ENCODE assay signal across 23 cellular contexts in genomic region chr14:32530800-32531199, GRCh38.
"Had no signal": no experiment of that assay in that cellular context is flagged by ENCODE, and none has a peak within 500 bp of the region (broad histone marks: within the 10 kb centered on the region; RNA-seq: fewer than 3 reads in every experiment).

No MANE protein-coding gene starts in this region.

- DNase-seq: dermis blood vessel endothelial cell; dorsolateral prefrontal cortex; effector CD4-positive, alpha-beta T cell; effector memory CD4-positive, alpha-beta T cell; foreskin keratinocyte; glutamatergic neuron; head of caudate nucleus; heart right ventricle; hippocampal formation; left cardiac atrium; left lung; left ventricle myocardium superior; lower lobe of right lung; mesenchymal stem cell; mucosa of descending colon had no signal

- H3K4me1 ChIP-seq: foreskin keratinocyte, left lung, lower lobe of right lung had no signal

- H3K4me1 Mint-ChIP-seq: mesothelial cell of epicardium had no signal

- H3K9me3 ChIP-seq: esophagus muscularis mucosa, heart right ventricle, left lung, lower lobe of right lung, mucosa of descending colon had no signal

- H3K27me3 ChIP-seq: dorsolateral prefrontal cortex, esophagus muscularis mucosa, foreskin keratinocyte, heart right ventricle, left lung had no signal

- H3K27ac Mint-ChIP-seq: mesothelial cell of epicardium had no signal

- H3K27ac ChIP-seq: coronary artery, esophagus muscularis mucosa, foreskin keratinocyte, heart right ventricle, left lung, lower lobe of right lung had no signal

- FAIRE-seq: colon, endothelial cell of umbilical vein, frontal cortex, islet of Langerhans, keratinocyte had no signal

- H3K36me3 ChIP-seq: esophagus muscularis mucosa, heart right ventricle, left lung, lower lobe of right lung had no signal

- H3K4me3 Mint-ChIP-seq: mesothelial cell of epicardium had no signal

- ATAC-seq: foreskin keratinocyte, heart right ventricle, left cardiac atrium, left lung, left ventricle myocardium superior, lower lobe of right lung, mucosa of descending colon had no signal

- H3K4me3 ChIP-seq: coronary artery, dorsolateral prefrontal cortex, esophagus muscularis mucosa, heart right ventricle, left lung, lower lobe of right lung, mucosa of descending colon had no signal

- H3K36me3 Mint-ChIP-seq: mesothelial cell of epicardium had no signal
